Comparison of ENCODE assay signal across 12 cellular contexts in genomic region chr10:75825220-75825619, GRCh38.
DNase-seq lines count a peak whose midpoint lies in the region; ATAC-seq, FAIRE-seq and TF ChIP-seq lines count a peak whose summit lies in the region.
"Had no signal": no experiment of that assay in that cellular context is flagged by ENCODE, and none has a peak within 500 bp of the region (broad histone marks: within the 10 kb centered on the region; RNA-seq: fewer than 3 reads in every experiment).

No MANE protein-coding gene starts in this region.

- ATAC-seq in HG03175 (IDR thresholded peaks at IDR 0.05; ENCODE audit: unreplicated experiment) (peak; percentile 85), GM12878 (peak; percentile 65), mucosa of descending colon (peak; percentile 65)
- ATAC-seq: A549 had no signal

- RAD21 ChIA-PET in GM12878 (lab: Charles Lee; ENCODE audit: unreplicated experiment) = interaction anchor here (1.6 kb wide), 1 partner anchor 423 kb away, joined by 6 read pairs; the partner anchor contains the start of gene ZNF503

- H4K20me1 ChIP-seq in GM12878 (ENCODE audit: control insufficient read depth, insufficient read depth) = no peaks in the 10 kb centered on the region

- no peak overlapping the region for H3K4me2 ChIP-seq in GM12878 (ENCODE audit: control insufficient read depth, insufficient read depth)
- H3K4me2 ChIP-seq: A549 had no signal

- intact Hi-C loops in GM12878 (cut with micrococcal nuclease; ENCODE audit: unreplicated experiment) = no loop called here
- intact Hi-C loops in mucosa of descending colon (cut with DNase I, micrococcal nuclease) = no loop called here

- H3K4me3 ChIP-seq in GM12878 (no peak overlapping the region), mucosa of descending colon (no peak overlapping the region)
- H3K4me3 ChIP-seq: A549 had no signal

- CTCF ChIA-PET in GM12878 (lab: Yijun Ruan, JAX) = no interaction called here

- no peak for FAIRE-seq in GM12878 (lab: Jason Lieb, UNC)
- FAIRE-seq: A549, GM12891 had no signal

- WGBS in GM12878 (ENCODE audit: insufficient coverage, insufficient replicate concordance, low lambda C conversion rate, missing lambda C conversion rate) = 34% methylated on average over 5 of the region's 5 CpGs

- TF ChIP-seq CTCF in GM12878 (IDR thresholded peaks at IDR 0.05 in 2 of 3, conservative IDR thresholded peaks at IDR 0.05 in 1 of 3; ENCODE audit: control insufficient read depth in 2 of 3, extremely low read depth in 1 of 3, insufficient read depth in 1 of 3, low read depth in 3 of 3, low read length in 3 of 3) (no peak), mucosa of descending colon (IDR thresholded peaks at IDR 0.05) (no peak)

- in situ Hi-C loops in GM12878 (cut with MboI) = no loop called here

- DNase-seq in GM12878 (ENCODE audit: low read depth, low spot score) (no peak), mucosa of descending colon (peak in 1 of 3 donors; percentile 6), T1000 (lab: John Stamatoyannopoulos, UW) (no peak), NCI-H2107 (lab: John Stamatoyannopoulos, UW) (no peak), activated T-cell treated with anti-CD3 and anti-CD28 coated beads for 4 hours (no peak)
- DNase-seq: BE2C; CD4-positive, alpha-beta memory T cell; DMS79 had no signal

- H3K4me1 ChIP-seq in GM12878 (ENCODE audit: control insufficient read depth, insufficient read depth, low read length) (no peaks in the 10 kb centered on the region), mucosa of descending colon (ENCODE audit: low read depth) (no peaks in the 10 kb centered on the region)
- H3K4me1 ChIP-seq: A549, BE2C had no signal

- POLR2A ChIA-PET in GM12878 (lab: Charles Lee) = no interaction called here

- no peak overlapping the region for H3K27ac ChIP-seq in GM12878 (ENCODE audit: control insufficient read depth, insufficient read depth)
- H3K27ac ChIP-seq: A549, C4-2B had no signal

- SMC1A ChIA-PET in GM12878 (lab: Charles Lee; ENCODE audit: uncharacterized antibody, unreplicated experiment) = interaction anchor here (2.1 kb wide), 1 partner anchor 20 kb away, joined by 7 read pairs; no protein-coding TSS in a partner anchor

- no TSS peak for BruUV-seq in GM12878 (replicated peaks; lab: Mats Ljungman, UMichigan)

- no peaks in the 10 kb centered on the region for H3K27me3 ChIP-seq in GM12878 (replicated peaks in 1 of 2; ENCODE audit: control insufficient read depth in 2 of 2, insufficient read depth in 2 of 2, low read length in 1 of 2)
- H3K27me3 ChIP-seq: BE2C had no signal

- no peak overlapping the region for H2AFZ ChIP-seq in GM12878 (ENCODE audit: control insufficient read depth, low read depth, low read length)

- no peaks in the 10 kb centered on the region for H3K36me3 ChIP-seq in GM12878 (ENCODE audit: control insufficient read depth in 2 of 2, insufficient read depth in 2 of 2, low read length in 1 of 2)
- H3K36me3 ChIP-seq in mucosa of descending colon (ENCODE audit: low read depth) = no peaks in the 10 kb centered on the region
- H3K36me3 ChIP-seq: BE2C had no signal

- H3K9me3 ChIP-seq in GM12878 (replicated peaks; ENCODE audit: control insufficient read depth, insufficient read depth, low read length) = no peaks in the 10 kb centered on the region
- H3K9me3 ChIP-seq in mucosa of descending colon = no peaks in the 10 kb centered on the region
- H3K9me3 ChIP-seq: BE2C had no signal

- TF ChIP-seq POLR2A in GM12878 (IDR thresholded peaks at IDR 0.05; ENCODE audit: low read depth, low read length) = no peak

- no peaks in the 10 kb centered on the region for H3K79me2 ChIP-seq in GM12878 (ENCODE audit: control insufficient read depth, insufficient read depth, low read length)

- H3K9ac ChIP-seq in GM12878 (ENCODE audit: control insufficient read depth, insufficient read depth, low read length) = no peak overlapping the region

- no peak for TF ChIP-seq RAD21 in GM12878 (IDR thresholded peaks at IDR 0.05; ENCODE audit: insufficient read depth, low read depth, low read length)

- TF ChIP-seq EP300 in GM12878 (IDR thresholded peaks at IDR 0.05; ENCODE audit: borderline replicate concordance in 1 of 2, control insufficient read depth in 1 of 2, low read depth in 2 of 2, low read length in 2 of 2) = no peak

TF ChIP-seq in GM12878, 131 proteins besides CTCF, POLR2A, EP300 and RAD21:
- TF ChIP-seq NRF1 (conservative IDR thresholded peaks at IDR 0.05; ENCODE audit: low read depth, low read length) (no peak), FOXK2 (IDR thresholded peaks at IDR 0.05) (peak; percentile 28; the same call in 1 of the 2 replicates), CREB1 (IDR thresholded peaks at IDR 0.05; ENCODE audit: low read depth) (no peak), BCL3 (IDR thresholded peaks at IDR 0.05; ENCODE audit: borderline replicate concordance, insufficient read depth, low read depth, low read length, poor library complexity, severe bottlenecking) (no peak), BHLHE40 (IDR thresholded peaks at IDR 0.05; ENCODE audit: borderline replicate concordance in 1 of 2, low read depth in 2 of 2, low read length in 1 of 2) (peak; percentile 68 to 85), MTA2 (IDR thresholded peaks at IDR 0.05; ENCODE audit: low read depth) (peak; percentile 30; the same call in 1 of the 2 replicates), RAD51 (IDR thresholded peaks at IDR 0.05) (peak; percentile 80), MTA3 (IDR thresholded peaks at IDR 0.05; ENCODE audit: borderline replicate concordance, low read length) (no peak), ASH2L (IDR thresholded peaks at IDR 0.05; ENCODE audit: borderline replicate concordance, low read depth) (no peak), ZZZ3 (IDR thresholded peaks at IDR 0.05; ENCODE audit: control insufficient read depth, insufficient read length, low read depth) (no peak), KLF5 (IDR thresholded peaks at IDR 0.05; ENCODE audit: partially characterized antibody) (no peak), STAT3 (IDR thresholded peaks at IDR 0.05; ENCODE audit: low read depth, low read length) (no peak)
- TF ChIP-seq, protein P1, sequence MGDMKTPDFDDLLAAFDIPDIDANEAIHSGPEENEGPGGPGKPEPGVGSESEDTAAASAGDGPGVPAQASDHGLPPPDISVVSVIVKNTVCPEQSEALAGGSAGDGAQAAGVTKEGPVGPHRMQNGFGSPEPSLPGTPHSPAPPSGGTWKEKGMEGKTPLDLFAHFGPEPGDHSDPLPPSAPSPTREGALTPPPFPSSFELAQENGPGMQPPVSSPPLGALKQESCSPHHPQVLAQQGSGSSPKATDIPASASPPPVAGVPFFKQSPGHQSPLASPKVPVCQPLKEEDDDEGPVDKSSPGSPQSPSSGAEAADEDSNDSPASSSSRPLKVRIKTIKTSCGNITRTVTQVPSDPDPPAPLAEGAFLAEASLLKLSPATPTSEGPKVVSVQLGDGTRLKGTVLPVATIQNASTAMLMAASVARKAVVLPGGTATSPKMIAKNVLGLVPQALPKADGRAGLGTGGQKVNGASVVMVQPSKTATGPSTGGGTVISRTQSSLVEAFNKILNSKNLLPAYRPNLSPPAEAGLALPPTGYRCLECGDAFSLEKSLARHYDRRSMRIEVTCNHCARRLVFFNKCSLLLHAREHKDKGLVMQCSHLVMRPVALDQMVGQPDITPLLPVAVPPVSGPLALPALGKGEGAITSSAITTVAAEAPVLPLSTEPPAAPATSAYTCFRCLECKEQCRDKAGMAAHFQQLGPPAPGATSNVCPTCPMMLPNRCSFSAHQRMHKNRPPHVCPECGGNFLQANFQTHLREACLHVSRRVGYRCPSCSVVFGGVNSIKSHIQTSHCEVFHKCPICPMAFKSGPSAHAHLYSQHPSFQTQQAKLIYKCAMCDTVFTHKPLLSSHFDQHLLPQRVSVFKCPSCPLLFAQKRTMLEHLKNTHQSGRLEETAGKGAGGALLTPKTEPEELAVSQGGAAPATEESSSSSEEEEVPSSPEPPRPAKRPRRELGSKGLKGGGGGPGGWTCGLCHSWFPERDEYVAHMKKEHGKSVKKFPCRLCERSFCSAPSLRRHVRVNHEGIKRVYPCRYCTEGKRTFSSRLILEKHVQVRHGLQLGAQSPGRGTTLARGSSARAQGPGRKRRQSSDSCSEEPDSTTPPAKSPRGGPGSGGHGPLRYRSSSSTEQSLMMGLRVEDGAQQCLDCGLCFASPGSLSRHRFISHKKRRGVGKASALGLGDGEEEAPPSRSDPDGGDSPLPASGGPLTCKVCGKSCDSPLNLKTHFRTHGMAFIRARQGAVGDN (IDR thresholded peaks at IDR 0.05) = no peak
- TF ChIP-seq, protein P2, sequence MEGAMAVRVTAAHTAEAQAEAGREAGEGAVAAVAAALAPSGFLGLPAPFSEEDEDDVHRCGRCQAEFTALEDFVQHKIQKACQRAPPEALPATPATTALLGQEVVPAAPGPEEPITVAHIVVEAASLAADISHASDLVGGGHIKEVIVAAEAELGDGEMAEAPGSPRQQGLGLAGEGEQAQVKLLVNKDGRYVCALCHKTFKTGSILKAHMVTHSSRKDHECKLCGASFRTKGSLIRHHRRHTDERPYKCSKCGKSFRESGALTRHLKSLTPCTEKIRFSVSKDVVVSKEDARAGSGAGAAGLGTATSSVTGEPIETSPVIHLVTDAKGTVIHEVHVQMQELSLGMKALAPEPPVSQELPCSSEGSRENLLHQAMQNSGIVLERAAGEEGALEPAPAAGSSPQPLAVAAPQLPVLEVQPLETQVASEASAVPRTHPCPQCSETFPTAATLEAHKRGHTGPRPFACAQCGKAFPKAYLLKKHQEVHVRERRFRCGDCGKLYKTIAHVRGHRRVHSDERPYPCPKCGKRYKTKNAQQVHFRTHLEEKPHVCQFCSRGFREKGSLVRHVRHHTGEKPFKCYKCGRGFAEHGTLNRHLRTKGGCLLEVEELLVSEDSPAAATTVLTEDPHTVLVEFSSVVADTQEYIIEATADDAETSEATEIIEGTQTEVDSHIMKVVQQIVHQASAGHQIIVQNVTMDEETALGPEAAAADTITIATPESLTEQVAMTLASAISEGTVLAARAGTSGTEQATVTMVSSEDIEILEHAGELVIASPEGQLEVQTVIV (IDR thresholded peaks at IDR 0.05; ENCODE audit: borderline replicate concordance, partially characterized antibody) = no peak
